9 cellular contexts compared by ENCODE assay signal in genomic region chr9:136311433-136312375, GRCh38. TPM values are rescaled to one million over a fixed set of nuclear protein-coding genes. Genes with fewer than 3 reads are reported as not detected.
DNase-seq lines count a peak whose midpoint lies in the region; ATAC-seq and TF ChIP-seq lines count a peak whose summit lies in the region.
"Had no signal": no experiment of that assay in that cellular context is flagged by ENCODE, and none has a peak within 500 bp of the region (broad histone marks: within the 10 kb centered on the region; RNA-seq: fewer than 3 reads in every experiment).

No MANE protein-coding gene starts in this region.

- H3K4me3 Mint-ChIP-seq in memory B cell, result no peak overlapping the region

- H3K36me3 Mint-ChIP-seq in memory B cell, result peaks cover 7% of the 10 kb centered on the region

- H3K4me1 Mint-ChIP-seq in memory B cell, result no peaks in the 10 kb centered on the region

- DNase-seq in GM12865 (ENCODE audit: low read depth) (peak; percentile 29), NCI-H1436 (lab: John Stamatoyannopoulos, UW) (peak; percentile 77), RWPE1 (ENCODE audit: low spot score) (peak; percentile 53), memory B cell (ENCODE audit: low spot score in 2 of 2) (no peak), ecto neural progenitor cell (ENCODE audit: low spot score) (no peak), A172 (ENCODE audit: low spot score) (no peak)
- DNase-seq: NK-92 treated with Interleukin-12 subunit alpha and Interleukin-12 subunit beta, amount 100 ng/mL, for 24 hours had no signal

- peaks cover 10% of the 10 kb centered on the region for H3K9me3 Mint-ChIP-seq in memory B cell

- TF ChIP-seq CTCF in GM12865 (IDR thresholded peaks at IDR 0.05; ENCODE audit: insufficient read depth, low read depth, low read length, missing control alignments), result no peak
- TF ChIP-seq CTCF in RWPE1 (conservative IDR thresholded peaks at IDR 0.05; ENCODE audit: low read depth), result no peak

- POLR2A ChIA-PET in RWPE1 (lab: Yijun Ruan, JAX; ENCODE audit: low non-redundant PET), result no interaction called here

- peak; percentile 33 for ATAC-seq in memory B cell (ENCODE audit: low read depth)
- ATAC-seq in GM19397 (IDR thresholded peaks at IDR 0.05; ENCODE audit: unreplicated experiment), result no peak

- H3K27ac Mint-ChIP-seq in memory B cell, result no peak overlapping the region

- CTCF ChIA-PET in RWPE1 (lab: Yijun Ruan, JAX), result interaction anchor here (0.6 to 1.8 kb wide), 12 partner anchors 13 to 875 kb away, joined by 3 to 12 read pairs (median 4); partner anchors contain the start of gene DNLZ

- no peak overlapping the region for H3K4me3 ChIP-seq in GM12865 (ENCODE audit: low read depth, low read length)
- H3K4me3 ChIP-seq: skin epidermis had no signal

- peaks cover 17% of the 10 kb centered on the region for H3K27me3 Mint-ChIP-seq in memory B cell

- no peak overlapping the region for H3K27ac ChIP-seq in RWPE1
- H3K27ac ChIP-seq: skin epidermis had no signal

RNA-seq across cellular contexts. Expression of gene CCDC187, which starts 7.8 kb away (rescaled TPM):
- 0.05 and 0.07 TPM in 2 replicates for total RNA-seq in A172 (2014; rRNA removed; shearing (Covaris generic))

RNA-seq across cellular contexts. Expression of gene GPSM1, which starts 15.6 kb away (rescaled TPM):
- total RNA-seq in A172 (2014; rRNA removed; shearing (Covaris generic)), result 92.9 and 101 TPM in 2 replicates

RNA-seq across cellular contexts. Expression of gene DNLZ, which starts 51.8 kb away (rescaled TPM):
- total RNA-seq in A172 (2014; rRNA removed; shearing (Covaris generic)), result 40.1 and 84.2 TPM in 2 replicates

Comparison
In these comparisons a context has a peak if more than half of its experiments do, and no peak if none do; other contexts are left out.
1. DNase-seq: peak in GM12865 (single experiment), NCI-H1436 (single experiment) and RWPE1 (single experiment); none in memory B cell (0 of 2), ecto neural progenitor cell (single experiment) and A172 (single experiment).